In the genomic region with DNA sequence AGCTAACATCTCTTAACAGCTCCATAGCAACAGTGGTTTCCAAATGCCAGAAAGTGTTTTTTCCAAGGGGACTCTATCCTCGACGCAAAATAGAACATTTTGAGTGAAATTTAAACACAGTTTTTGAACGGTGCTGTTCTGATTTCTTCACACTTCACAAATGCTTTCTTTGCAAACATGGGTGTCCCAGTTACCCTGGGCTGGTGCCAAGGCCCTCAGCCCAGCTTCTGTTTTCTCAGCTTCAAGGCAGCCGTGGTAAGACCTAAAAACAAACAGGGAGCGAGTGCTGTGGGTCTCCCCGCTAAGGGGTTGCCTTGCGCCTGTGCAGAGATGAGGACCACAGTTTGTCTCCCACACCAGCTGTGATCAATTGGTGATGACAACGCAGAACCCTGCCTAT, we compare ENCODE assay signal across 1 cellular context.
TF ChIP-seq lines count a peak whose summit lies in the region.

No MANE protein-coding gene starts in this region.

TF ChIP-seq in IMR-90, 13 proteins besides CTCF, POLR2A, EP300 and RAD21:
- TF ChIP-seq MAZ (IDR thresholded peaks at IDR 0.05; ENCODE audit: borderline replicate concordance, low read depth, low read length) (no peak), CHD1 (IDR thresholded peaks at IDR 0.05; ENCODE audit: low read depth, low read length) (no peak), USF2 (IDR thresholded peaks at IDR 0.05; ENCODE audit: low read depth, low read length) (no peak), RCOR1 (IDR thresholded peaks at IDR 0.05; ENCODE audit: insufficient replicate concordance, low read length) (no peak), CEBPB (IDR thresholded peaks at IDR 0.05; ENCODE audit: low read depth, low read length) (no peak), NFE2L2 (IDR thresholded peaks at IDR 0.05; ENCODE audit: low read depth, low read length) (no peak), SMC3 (IDR thresholded peaks at IDR 0.05; ENCODE audit: low read depth, low read length) (no peak), MXI1 (IDR thresholded peaks at IDR 0.05; ENCODE audit: borderline replicate concordance, low read depth, low read length) (no peak), FOS (IDR thresholded peaks at IDR 0.05; ENCODE audit: low read depth, low read length) (no peak), RFX5 (IDR thresholded peaks at IDR 0.05; ENCODE audit: low read depth, low read length) (no peak), MAFK (IDR thresholded peaks at IDR 0.05; ENCODE audit: low read depth, low read length) (no peak), BHLHE40 (IDR thresholded peaks at IDR 0.05; ENCODE audit: low read depth, low read length) (no peak)
- TF ChIP-seq, protein P1, sequence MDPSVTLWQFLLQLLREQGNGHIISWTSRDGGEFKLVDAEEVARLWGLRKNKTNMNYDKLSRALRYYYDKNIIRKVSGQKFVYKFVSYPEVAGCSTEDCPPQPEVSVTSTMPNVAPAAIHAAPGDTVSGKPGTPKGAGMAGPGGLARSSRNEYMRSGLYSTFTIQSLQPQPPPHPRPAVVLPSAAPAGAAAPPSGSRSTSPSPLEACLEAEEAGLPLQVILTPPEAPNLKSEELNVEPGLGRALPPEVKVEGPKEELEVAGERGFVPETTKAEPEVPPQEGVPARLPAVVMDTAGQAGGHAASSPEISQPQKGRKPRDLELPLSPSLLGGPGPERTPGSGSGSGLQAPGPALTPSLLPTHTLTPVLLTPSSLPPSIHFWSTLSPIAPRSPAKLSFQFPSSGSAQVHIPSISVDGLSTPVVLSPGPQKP (IDR thresholded peaks at IDR 0.05; ENCODE audit: borderline replicate concordance, low read depth, low read length) = no peak
TF ChIP-seq in IMR-90: peak in this region for 0.
